Comparison of ENCODE assay signal across 28 cellular contexts in the genomic region with DNA sequence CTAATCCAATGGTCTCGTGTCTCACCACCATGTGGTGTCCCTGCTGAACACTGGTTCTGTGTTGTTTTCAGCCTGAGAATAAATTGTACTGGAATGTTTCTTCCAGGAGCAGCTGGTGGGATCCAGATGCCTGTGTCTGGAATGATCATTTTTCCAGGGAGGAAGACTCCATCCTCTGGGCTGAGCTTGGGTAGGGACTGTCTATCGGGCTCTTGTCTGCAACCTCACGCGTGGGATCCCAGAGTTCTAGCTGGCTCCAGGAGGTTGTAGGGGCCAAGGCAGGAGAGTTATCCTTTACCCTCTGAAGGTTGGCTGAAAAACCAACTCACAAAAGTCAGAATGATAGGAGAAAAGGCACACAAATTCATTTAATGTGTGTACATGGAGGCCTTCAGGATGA.
"Had no signal": no experiment of that assay in that cellular context is flagged by ENCODE, and none has a peak within 500 bp of the region (broad histone marks: within the 10 kb centered on the region; RNA-seq: fewer than 3 reads in every experiment).

No MANE protein-coding gene starts in this region.

- H3K9me3 ChIP-seq: breast epithelium had no signal

- H3K4me3 Mint-ChIP-seq: activated CD4-positive, alpha-beta T cell treated with anti-CD3 and anti-CD28 coated beads for 36 hours; activated naive CD4-positive, alpha-beta T cell treated with anti-CD3 and anti-CD28 coated beads, Interleukin-2, amount 50 U/mL, for 24 hours; activated T-cell treated with anti-CD3 and anti-CD28 coated beads, Interleukin-2, amount 50 U/mL, for 24 hours; activated T-helper 1 cell treated with anti-CD3 and anti-CD28 coated beads, Interleukin-12 subunit alpha, Interleukin-12 subunit beta, Interleukin-2, Interleukin-4 antibody, amounts not matched to agents 30 ng/mL and 10 ng/mL and 1 ng/mL, durations not matched to agents 14 hours and 24 hours and 36 hours; central memory CD8-positive, alpha-beta T cell; IgD-negative memory B cell; T-cell had no signal

- H3K4me1 ChIP-seq: breast epithelium had no signal

- H3K27me3 ChIP-seq: breast epithelium had no signal

- ATAC-seq: activated CD4-positive, alpha-beta T cell treated with anti-CD3 and anti-CD28 coated beads for 36 hours; Panc1; Right ventricle myocardium inferior; T-cell had no signal

- H3K36me3 Mint-ChIP-seq: activated naive CD4-positive, alpha-beta T cell treated with anti-CD3 and anti-CD28 coated beads, Interleukin-2, amount 50 U/mL, for 24 hours; IgD-negative memory B cell; T-cell had no signal

- DNase-seq: activated CD4-positive, alpha-beta T cell treated with anti-CD3 and anti-CD28 coated beads for 36 hours; activated CD4-positive, alpha-beta T cell treated with anti-CD3 and anti-CD28 coated beads, Interleukin-2, amount 50 U/mL, for 1 hour; activated effector memory CD4-positive, alpha-beta T cell treated with Interleukin-2 at 50 U/mL for 16 hours; activated naive CD4-positive, alpha-beta T cell; activated T-cell treated with anti-CD3 and anti-CD28 coated beads, Interleukin-2, amount 50 U/mL, for 24 hours; KG1; NCI-H1092; NCI-H1417; NCI-H2029; NCI-H345; NCI-H510A; NCI-H526 treated with DMSO at 0.1 percent for 48 hours; NCI-H82; NK-92 treated with Interleukin-12 subunit alpha and Interleukin-12 subunit beta, amount 100 ng/mL, for 24 hours; OCI-M1; RPMI8226; T-cell; T-helper 2 cell; T1000; WERI-Rb-1 had no signal

- H3K27ac Mint-ChIP-seq: activated CD4-positive, alpha-beta T cell treated with anti-CD3 and anti-CD28 coated beads for 36 hours; activated naive CD4-positive, alpha-beta T cell treated with anti-CD3 and anti-CD28 coated beads, Interleukin-2, amount 50 U/mL, for 24 hours; activated T-cell treated with anti-CD3 and anti-CD28 coated beads, Interleukin-2, amount 50 U/mL, for 24 hours; activated T-helper 1 cell treated with anti-CD3 and anti-CD28 coated beads, Interleukin-12 subunit alpha, Interleukin-12 subunit beta, Interleukin-2, Interleukin-4 antibody, amounts not matched to agents 30 ng/mL and 10 ng/mL and 1 ng/mL, durations not matched to agents 14 hours and 24 hours and 36 hours; T-cell had no signal

- H3K36me3 ChIP-seq: breast epithelium, WERI-Rb-1 had no signal

- H3K4me3 ChIP-seq: breast epithelium, SK-N-MC had no signal

- H3K27ac ChIP-seq: breast epithelium, SK-N-MC, WERI-Rb-1 had no signal

- H3K9me3 Mint-ChIP-seq: activated naive CD4-positive, alpha-beta T cell treated with anti-CD3 and anti-CD28 coated beads, Interleukin-2, amount 50 U/mL, for 24 hours; activated T-cell treated with anti-CD3 and anti-CD28 coated beads, Interleukin-2, amount 50 U/mL, for 24 hours; activated T-helper 1 cell treated with anti-CD3 and anti-CD28 coated beads, Interleukin-12 subunit alpha, Interleukin-12 subunit beta, Interleukin-2, Interleukin-4 antibody, amounts not matched to agents 30 ng/mL and 10 ng/mL and 1 ng/mL, durations not matched to agents 14 hours and 24 hours and 36 hours; central memory CD8-positive, alpha-beta T cell; IgD-negative memory B cell; T-cell had no signal

- H3K4me1 Mint-ChIP-seq: activated CD4-positive, alpha-beta T cell treated with anti-CD3 and anti-CD28 coated beads for 36 hours; activated naive CD4-positive, alpha-beta T cell treated with anti-CD3 and anti-CD28 coated beads, Interleukin-2, amount 50 U/mL, for 24 hours; central memory CD8-positive, alpha-beta T cell; T-cell had no signal
